Comparison of ENCODE assay signal across 4 cellular contexts in the genomic region with DNA sequence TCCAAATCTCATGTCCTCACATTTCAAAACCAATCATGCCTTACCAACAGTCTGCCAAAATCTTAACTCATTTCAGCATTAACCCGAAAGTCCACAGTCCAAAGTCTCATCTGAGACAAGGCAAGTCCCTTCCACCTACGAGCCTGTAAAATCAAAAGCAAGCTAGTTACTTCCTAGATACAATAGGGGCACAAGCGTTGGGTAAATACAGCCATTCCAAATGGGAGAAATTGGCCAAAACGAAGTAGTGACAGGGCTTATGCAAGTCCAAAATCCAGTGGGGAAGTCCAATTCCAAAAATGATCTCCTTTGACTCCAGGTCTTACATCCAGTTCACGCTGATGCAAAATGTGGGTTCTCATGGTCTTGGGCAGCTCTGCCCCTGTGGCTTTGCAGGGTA. TPM values are rescaled to one million over a fixed set of nuclear protein-coding genes. Genes with fewer than 3 reads are reported as not detected.
"Had no signal": no experiment of that assay in that cellular context is flagged by ENCODE, and none has a peak within 500 bp of the region (broad histone marks: within the 10 kb centered on the region; RNA-seq: fewer than 3 reads in every experiment).

No MANE protein-coding gene starts in this region.

RNA-seq across cellular contexts. Expression of a gene that starts 54.5 kb away (rescaled TPM):
- total RNA-seq: LHCN-M2, M059J, MCF 10A, NCI-H460 had no signal
